In the genomic region with DNA sequence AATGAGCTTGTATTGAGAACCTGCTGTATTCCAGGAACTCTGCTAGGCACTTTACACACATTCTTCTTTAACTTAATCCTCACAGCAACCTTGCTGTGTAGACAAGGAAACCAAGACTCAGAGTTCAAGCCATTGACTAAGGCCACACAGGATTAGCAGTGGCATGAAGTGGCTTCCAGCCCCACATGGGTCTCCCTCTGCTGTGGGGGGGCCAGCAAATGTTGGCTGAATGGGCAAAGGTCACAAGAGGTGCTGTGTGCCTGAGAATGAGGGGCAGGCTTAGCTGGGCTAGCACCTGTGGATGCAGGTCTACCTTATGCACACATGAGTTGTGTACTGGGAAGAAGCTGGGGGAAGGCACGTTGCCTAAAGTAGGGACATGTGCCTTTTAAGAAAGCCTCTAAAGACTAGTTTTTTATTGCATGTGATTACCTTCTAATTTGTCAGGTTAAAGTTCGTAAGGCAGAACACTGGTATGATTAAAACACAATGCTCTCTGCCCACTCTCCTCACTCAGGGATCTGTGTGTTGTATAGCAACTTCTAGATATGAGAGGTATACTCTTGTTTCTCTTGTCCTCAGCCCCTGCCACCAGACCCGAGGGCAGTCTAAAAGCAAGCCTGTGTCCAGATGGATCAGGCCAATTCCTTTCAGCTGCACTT, we compare ENCODE assay signal across 16 cellular contexts. TPM values are rescaled to one million over a fixed set of nuclear protein-coding genes. Genes with fewer than 3 reads are reported as not detected.
DNase-seq lines count a peak whose midpoint lies in the region; ATAC-seq and TF ChIP-seq lines count a peak whose summit lies in the region.
"Had no signal": no experiment of that assay in that cellular context is flagged by ENCODE, and none has a peak within 500 bp of the region (broad histone marks: within the 10 kb centered on the region; RNA-seq: fewer than 3 reads in every experiment).

No MANE protein-coding gene starts in this region.

- H3K36me3 ChIP-seq in OCI-LY7 (ENCODE audit: insufficient read depth, low read length) (no peaks in the 10 kb centered on the region), duodenal mucosa (ENCODE audit: control insufficient read depth in 1 of 2, insufficient read depth in 2 of 2, low read length in 2 of 2) (no peaks in the 10 kb centered on the region), neural progenitor cell (no peaks in the 10 kb centered on the region)
- H3K36me3 ChIP-seq: ascending aorta, esophagus muscularis mucosa, left lung had no signal

- no peak overlapping the region for H3K4me3 Mint-ChIP-seq in activated CD4-positive, alpha-beta T cell treated with anti-CD3 and anti-CD28 coated beads for 36 hours
- no peak overlapping the region for H3K4me3 Mint-ChIP-seq in neural progenitor cell

- no TSS peak for BruUV-seq in OCI-LY7 (replicated peaks; lab: Mats Ljungman, UMichigan)

- no peaks in the 10 kb centered on the region for H3K9me3 Mint-ChIP-seq in activated CD4-positive, alpha-beta T cell treated with anti-CD3 and anti-CD28 coated beads for 36 hours (ENCODE audit: low read depth)
- no peaks in the 10 kb centered on the region for H3K9me3 Mint-ChIP-seq in neural progenitor cell

- H3K4me3 ChIP-seq in OCI-LY7 (ENCODE audit: low read depth, low read length, poor library complexity, severe bottlenecking), result no peak overlapping the region
- peak overlapping the region; percentile 38 to 43 for H3K4me3 ChIP-seq in duodenal mucosa (ENCODE audit: low read depth in 1 of 2, low read length in 2 of 2)
- H3K4me3 ChIP-seq in neural progenitor cell, result no peak overlapping the region
- H3K4me3 ChIP-seq: ascending aorta, esophagus muscularis mucosa, left lung had no signal

- peaks cover 13% of the 10 kb centered on the region for H3K4me1 ChIP-seq in OCI-LY7 (ENCODE audit: insufficient read depth, low read length, poor library complexity, severe bottlenecking)
- peaks cover 56 to 60% of the 10 kb centered on the region in 2 donors for H3K4me1 ChIP-seq in duodenal mucosa (ENCODE audit: control insufficient read depth in 1 of 2, insufficient read depth in 2 of 2, low read length in 2 of 2)
- peaks cover 40% of the 10 kb centered on the region for H3K4me1 ChIP-seq in neural progenitor cell

- CTCF ChIA-PET in activated CD4-positive, alpha-beta T cell treated with anti-CD3 and anti-CD28 coated beads for 36 hours (lab: Charles Lee), result interaction anchor here (0.9 to 2.1 kb wide), 3 partner anchors 12 to 107 kb away, joined by 3 to 8 read pairs (median 3); partner anchors contain the start of gene BAHD1
- CTCF ChIA-PET in OCI-LY7 (lab: Charles Lee; ENCODE audit: unreplicated experiment), result no interaction called here

- H3K27me3 ChIP-seq in duodenal mucosa (ENCODE audit: control insufficient read depth in 1 of 2, insufficient read depth in 2 of 2, low read length in 2 of 2) (no peaks in the 10 kb centered on the region), neural progenitor cell (no peaks in the 10 kb centered on the region)
- H3K27me3 ChIP-seq: ascending aorta, esophagus muscularis mucosa, left lung had no signal

- peaks cover 15% of the 10 kb centered on the region for H3F3A ChIP-seq in neural progenitor cell (ENCODE audit: low read depth)

- TF ChIP-seq CTCF in OCI-LY7 (conservative IDR thresholded peaks at IDR 0.05; ENCODE audit: low read length), result no peak
- no peak for TF ChIP-seq CTCF in neural progenitor cell (IDR thresholded peaks at IDR 0.05)

- H3K27ac ChIP-seq in OCI-LY7 (ENCODE audit: low read depth, low read length, poor library complexity, severe bottlenecking) (no peak overlapping the region), duodenal mucosa (ENCODE audit: low read depth, low read length) (no peak overlapping the region), neural progenitor cell (no peak overlapping the region)
- H3K27ac ChIP-seq: ascending aorta, esophagus muscularis mucosa, left lung had no signal

- intact Hi-C loops in activated CD4-positive, alpha-beta T cell treated with anti-CD3 and anti-CD28 coated beads for 36 hours (cut with DNase I, micrococcal nuclease), result no loop called here
- intact Hi-C loops in OCI-LY7 (cut with micrococcal nuclease; ENCODE audit: unreplicated experiment), result no loop called here
- intact Hi-C loops in left cardiac atrium (cut with DNase I), result no loop called here

- no peaks in the 10 kb centered on the region for H3K79me2 ChIP-seq in OCI-LY7 (ENCODE audit: insufficient read depth, low read depth, low read length)
- peaks cover 99% of the 10 kb centered on the region for H3K79me2 ChIP-seq in neural progenitor cell (ENCODE audit: low read depth)

- H3K9me3 ChIP-seq in OCI-LY7 (ENCODE audit: low read length) (no peaks in the 10 kb centered on the region), duodenal mucosa (ENCODE audit: control insufficient read depth in 1 of 2, low read length in 2 of 2) (no peaks in the 10 kb centered on the region), neural progenitor cell (ENCODE audit: low read depth) (no peaks in the 10 kb centered on the region)
- H3K9me3 ChIP-seq: ascending aorta, esophagus muscularis mucosa, left lung had no signal

- H3K9ac ChIP-seq in duodenal mucosa (ENCODE audit: low read depth in 1 of 2, low read length in 2 of 2) (peak overlapping the region in 1 of 2 donors; percentile 9), neural progenitor cell (no peak overlapping the region)

- H3K27me3 Mint-ChIP-seq in activated CD4-positive, alpha-beta T cell treated with anti-CD3 and anti-CD28 coated beads for 36 hours, result no peaks in the 10 kb centered on the region
- peaks cover 4% of the 10 kb centered on the region for H3K27me3 Mint-ChIP-seq in neural progenitor cell (ENCODE audit: insufficient read depth, low read depth)

- no peak for DNase-seq in activated CD4-positive, alpha-beta T cell treated with anti-CD3 and anti-CD28 coated beads for 36 hours
- no peak for DNase-seq in activated CD4-positive, alpha-beta T cell treated with anti-CD3 and anti-CD28 coated beads for 48 hours
- no peak for DNase-seq in OCI-LY7 (ENCODE audit: low spot score)
- peak; percentile 43 for DNase-seq in neural progenitor cell (ENCODE audit: low spot score)
- no peak for DNase-seq in left cardiac atrium
- DNase-seq: activated T-cell treated with anti-CD3 and anti-CD28 coated beads, Interleukin-2, amount 50 U/mL, for 1 hour; cortex of kidney; left lung; NCI-H1436; NCI-H510A treated with DMSO at 0.1 percent for 48 hours had no signal

- H3K9me2 ChIP-seq in OCI-LY7 (ENCODE audit: insufficient read depth, low read length), result no peaks in the 10 kb centered on the region

- H3K36me3 Mint-ChIP-seq in activated CD4-positive, alpha-beta T cell treated with anti-CD3 and anti-CD28 coated beads for 36 hours (ENCODE audit: low read depth), result no peaks in the 10 kb centered on the region
- peaks cover 3% of the 10 kb centered on the region for H3K36me3 Mint-ChIP-seq in neural progenitor cell

- no peak for ATAC-seq in activated CD4-positive, alpha-beta T cell treated with anti-CD3 and anti-CD28 coated beads for 36 hours
- no peak for ATAC-seq in left cardiac atrium
- no peak for ATAC-seq in HG02763 (IDR thresholded peaks at IDR 0.05; ENCODE audit: unreplicated experiment)
- ATAC-seq in GM18867 (IDR thresholded peaks at IDR 0.05; ENCODE audit: unreplicated experiment), result no peak
- ATAC-seq: left lung, SK-N-SH treated with all-trans-retinoic acid at 6 μM for 48 hours had no signal

- H3K4me2 ChIP-seq in OCI-LY7 (ENCODE audit: low read length) (peak overlapping the region; percentile 18; the same call in 1 of the 2 replicates), neural progenitor cell (peak overlapping the region; percentile 17)

- H3K27ac Mint-ChIP-seq in activated CD4-positive, alpha-beta T cell treated with anti-CD3 and anti-CD28 coated beads for 36 hours, result peak overlapping the region; percentile 82
- peak overlapping the region; percentile 15 for H3K27ac Mint-ChIP-seq in neural progenitor cell

- peaks cover 3% of the 10 kb centered on the region; the same call in 1 of the 2 replicates for H4K20me1 ChIP-seq in OCI-LY7 (ENCODE audit: insufficient read depth, low read length)
- H4K20me1 ChIP-seq in neural progenitor cell (ENCODE audit: low read depth), result peaks cover 98% of the 10 kb centered on the region

- H3K4me1 Mint-ChIP-seq in activated CD4-positive, alpha-beta T cell treated with anti-CD3 and anti-CD28 coated beads for 36 hours, result peaks cover 78% of the 10 kb centered on the region
- peaks cover 57% of the 10 kb centered on the region for H3K4me1 Mint-ChIP-seq in neural progenitor cell

- POLR2A ChIA-PET in activated CD4-positive, alpha-beta T cell treated with anti-CD3 and anti-CD28 coated beads for 36 hours (lab: Charles Lee), result interaction anchor here (0.6 to 1.5 kb wide), 2 partner anchors 18 to 62 kb away, joined by 3 to 7 read pairs; no protein-coding TSS in a partner anchor
- POLR2A ChIA-PET in OCI-LY7 (lab: Charles Lee), result interaction anchor here (0.7 to 0.9 kb wide), 2 partner anchors 9 to 76 kb away, joined by 4 to 5 read pairs; no protein-coding TSS in a partner anchor

- H2AFZ ChIP-seq in OCI-LY7 (ENCODE audit: low read length) (no peak overlapping the region), neural progenitor cell (replicated peaks) (no peak overlapping the region)

RNA-seq across cellular contexts. Expression of gene BAHD1, which starts 10.9 kb away (rescaled TPM):
- total RNA-seq in activated CD4-positive, alpha-beta T cell treated with anti-CD3 and anti-CD28 coated beads for 36 hours, result 10 to 100 TPM; 15.3 to 16.7 TPM
- total RNA-seq in OCI-LY7 (2014; rRNA removed; shearing (Covaris generic)), result 14.6 and 15.0 TPM in 2 replicates
- total RNA-seq in OCI-LY7 (2022), result 22.3 TPM in 2 replicates
- total RNA-seq in neural progenitor cell (ENCODE audit: low replicate concordance), result 5.8 and 13.7 TPM in 2 replicates
- total RNA-seq in left cardiac atrium, result 10 to 100 TPM; 14.5 to 14.8 TPM

RNA-seq across cellular contexts. Expression of gene CHST14, which starts 19.2 kb away (rescaled TPM):
- 1 to 10 TPM; 5.4 to 6.2 TPM for total RNA-seq in activated CD4-positive, alpha-beta T cell treated with anti-CD3 and anti-CD28 coated beads for 36 hours
- total RNA-seq in OCI-LY7 (2014; rRNA removed; shearing (Covaris generic)), result 5.6 and 7.3 TPM in 2 replicates
- total RNA-seq in OCI-LY7 (2022) (13.6 and 15.3 TPM in 2 replicates), neural progenitor cell (ENCODE audit: low replicate concordance) (11.9 and 17.5 TPM in 2 replicates), left cardiac atrium (10 to 100 TPM in 1 of 2 donors, 1 to 10 TPM in 1; 9.9 to 10.7 TPM)

RNA-seq across cellular contexts. Expression of gene IVD, which starts 46.0 kb away (rescaled TPM):
- 10 to 100 TPM; 30.8 to 46.2 TPM for total RNA-seq in activated CD4-positive, alpha-beta T cell treated with anti-CD3 and anti-CD28 coated beads for 36 hours
- 16.4 and 20.6 TPM in 2 replicates for total RNA-seq in OCI-LY7 (2014; rRNA removed; shearing (Covaris generic))
- total RNA-seq in OCI-LY7 (2022) (57.2 and 67.3 TPM in 2 replicates), neural progenitor cell (ENCODE audit: low replicate concordance) (18.0 and 38.4 TPM in 2 replicates), left cardiac atrium (10 to 100 TPM; 58.4 to 63.4 TPM)

Comparison
In these comparisons a context has a peak if more than half of its experiments do, and no peak if none do; other contexts are left out.
1. H3K4me3 ChIP-seq: peak in duodenal mucosa (2 of 2); none in OCI-LY7 (single experiment) and neural progenitor cell (single experiment).